In genomic region chr2:205702576-205702975, GRCh38 we compare ENCODE assay signal across 14 cellular contexts. TPM values are rescaled to one million over a fixed set of nuclear protein-coding genes. Genes with fewer than 3 reads are reported as not detected.
A peak's percentile ranks its signal among the peaks of the same experiment; 100 is the strongest.
DNase-seq lines count a peak whose midpoint lies in the region; TF ChIP-seq lines count a peak whose summit lies in the region.
"Had no signal": no experiment of that assay in that cellular context is flagged by ENCODE, and none has a peak within 500 bp of the region (broad histone marks: within the 10 kb centered on the region; RNA-seq: fewer than 3 reads in every experiment).

No MANE protein-coding gene starts in this region.

- peak overlapping the region; percentile 64 for H3K27ac ChIP-seq in PC-9
- H3K27ac ChIP-seq in esophagus (ENCODE audit: low read depth in 2 of 2, low read length in 1 of 2), result peak overlapping the region; percentile 29 to 55
- peak overlapping the region; percentile 72 for H3K27ac ChIP-seq in rectal smooth muscle tissue (ENCODE audit: low read depth, low read length)

- H3K4me2 ChIP-seq in PC-9, result peak overlapping the region; percentile 30

- POLR2A ChIA-PET in PC-9 (lab: Charles Lee; ENCODE audit: unreplicated experiment), result interaction anchor here (0.7 kb wide), 1 partner anchor 9 kb away, joined by 3 read pairs; no protein-coding TSS in a partner anchor

- H3K4me1 ChIP-seq in PC-9 (replicated peaks; ENCODE audit: insufficient read depth), result peaks cover 25% of the 10 kb centered on the region
- peaks cover 6 to 13% of the 10 kb centered on the region in 2 donors for H3K4me1 ChIP-seq in esophagus (ENCODE audit: control insufficient read depth in 2 of 2, insufficient read depth in 2 of 2, low read length in 1 of 2)
- H3K4me1 ChIP-seq in rectal smooth muscle tissue (ENCODE audit: control insufficient read depth, insufficient read depth, low read length), result peaks cover 95% of the 10 kb centered on the region

- DNase-seq in ELF-1 (ENCODE audit: low read depth, low spot score), result peak; percentile 24
- DNase-seq in PC-9, result peak in 1 of 2 experiments; percentile 36
- DNase-seq in Kasumi-1 (lab: John Stamatoyannopoulos, UW), result no peak
- no peak for DNase-seq in activated CD8-positive, alpha-beta memory T cell treated with anti-CD3 and anti-CD28 coated beads, Interleukin-2, amount 50 U/mL, for 4 hours
- DNase-seq in activated CD4-positive, alpha-beta T cell treated with anti-CD3 and anti-CD28 coated beads for 48 hours, result no peak
- DNase-seq in medulla oblongata (ENCODE audit: extremely low spot score), result no peak
- DNase-seq: activated CD4-positive, alpha-beta T cell treated with anti-CD3 and anti-CD28 coated beads for 36 hours; activated naive CD4-positive, alpha-beta T cell treated with anti-CD3 and anti-CD28 coated beads, Interleukin-2, amount 10 ng/mL, durations not matched to agents 7 days and 5 days; natural killer cell; NCI-H1694 treated with DMSO at 0.1 percent for 48 hours; SHP77 treated with DMSO at 0.1 percent for 48 hours had no signal

- H3F3A ChIP-seq in PC-9 (ENCODE audit: insufficient read depth, low read depth), result no peaks in the 10 kb centered on the region

- H3K27me3 ChIP-seq in PC-9 (ENCODE audit: insufficient read depth, low read depth) (no peaks in the 10 kb centered on the region), esophagus (ENCODE audit: control insufficient read depth in 1 of 2, insufficient read depth in 2 of 2, low read length in 2 of 2) (no peaks in the 10 kb centered on the region), rectal smooth muscle tissue (ENCODE audit: control insufficient read depth, insufficient read depth, low read length) (no peaks in the 10 kb centered on the region)

- H3K9me3 ChIP-seq in PC-9 (ENCODE audit: insufficient read depth, low read depth), result no peaks in the 10 kb centered on the region
- H3K9me3 ChIP-seq in esophagus (ENCODE audit: control insufficient read depth in 2 of 2, insufficient read depth in 1 of 2, low read depth in 1 of 2, low read length in 1 of 2), result no peaks in the 10 kb centered on the region
- H3K9me3 ChIP-seq: thoracic aorta had no signal

- no peak overlapping the region for H3K9ac ChIP-seq in rectal smooth muscle tissue (ENCODE audit: low read length)

- peaks cover 18% of the 10 kb centered on the region for H3K79me2 ChIP-seq in PC-9 (ENCODE audit: low read depth)

- H3K9me2 ChIP-seq in PC-9 (ENCODE audit: insufficient read depth), result no peaks in the 10 kb centered on the region

- H3K4me3 ChIP-seq in PC-9, result no peak overlapping the region
- H3K4me3 ChIP-seq in esophagus (ENCODE audit: low read depth in 1 of 2, low read length in 2 of 2), result no peak overlapping the region
- no peak overlapping the region for H3K4me3 ChIP-seq in rectal smooth muscle tissue (ENCODE audit: low read length)
- H3K4me3 ChIP-seq: thoracic aorta had no signal

- intact Hi-C loops in PC-9 (cut with micrococcal nuclease; ENCODE audit: unreplicated experiment), result no loop called here

- H2AFZ ChIP-seq in PC-9, result no peak overlapping the region

- TF ChIP-seq CTCF in PC-9 (conservative IDR thresholded peaks at IDR 0.05), result no peak

- H4K20me1 ChIP-seq in PC-9 (ENCODE audit: insufficient read depth), result no peaks in the 10 kb centered on the region

- WGBS in esophagus, 2 donors, result 31 to 33% methylated on average over 1 of the region's 1 CpG

- BruUV-seq in PC-9 (replicated peaks; lab: Mats Ljungman, UMichigan), result no TSS peak

- H3K36me3 ChIP-seq in PC-9 (ENCODE audit: low read depth), result no peaks in the 10 kb centered on the region
- peaks cover 3 to 6% of the 10 kb centered on the region in 2 donors for H3K36me3 ChIP-seq in esophagus (ENCODE audit: control insufficient read depth in 2 of 2, insufficient read depth in 2 of 2, low read length in 1 of 2)
- H3K36me3 ChIP-seq in rectal smooth muscle tissue (ENCODE audit: control insufficient read depth, insufficient read depth, low read length), result peaks cover 4% of the 10 kb centered on the region
- H3K36me3 ChIP-seq: thoracic aorta had no signal

- CTCF ChIA-PET in PC-9 (lab: Charles Lee), result no interaction called here

RNA-seq across cellular contexts. Expression of gene NRP2, which starts 20.3 kb away (rescaled TPM):
- total RNA-seq in PC-9 (2021), result 25.5 and 31.0 TPM in 2 replicates
- 10 to 100 TPM in 1 of 2 donors, 1 to 10 TPM in 1; 6.9 to 11.1 TPM for polyA plus RNA-seq in esophagus
